Comparison of ENCODE assay signal across 1 cellular context in genomic region chr12:95003213-95003920, GRCh38.
TF ChIP-seq lines count a peak whose summit lies in the region.

Gene NDUFA12, minus strand, starts transcription at chr12:95003697. Its CDS starts 17 bp downstream, at chr12:95003680.

TF ChIP-seq in WTC11, 78 proteins besides CTCF, POLR2A, EP300 and RAD21 (continued from another document):
- TF ChIP-seq IRF1 (CRISPR knock-in tag; IDR thresholded peaks at IDR 0.05) (0 out of 2 replicates have a peak, but pooled peaks have one; percentile 63), JAZF1 (CRISPR knock-in tag; IDR thresholded peaks at IDR 0.05) (no peak), HMGXB4 (CRISPR knock-in tag; IDR thresholded peaks at IDR 0.05) (peak; percentile 76; the same call in 1 of the 2 replicates)
TF ChIP-seq in WTC11: peak in this region for 13.
